ENCODE assay signal across 21 cellular contexts in genomic region chr3:4629095-4630007, GRCh38.
"Had no signal": no experiment of that assay in that cellular context is flagged by ENCODE, and none has a peak within 500 bp of the region (broad histone marks: within the 10 kb centered on the region; RNA-seq: fewer than 3 reads in every experiment).

No MANE protein-coding gene starts in this region.

- H3K27me3 Mint-ChIP-seq: stimulated activated naive B cell treated with anti-CD40 and anti-IgM and Interleukin-4, amounts not matched to agents 10 μg/mL and 1 μg/mL and 100 μg/mL, for 72 hours; T-cell had no signal

- H3K4me1 Mint-ChIP-seq: neural crest cell had no signal

- H3K4me3 ChIP-seq: mucosa of descending colon, right lobe of liver, thoracic aorta, upper lobe of left lung had no signal

- H3K36me3 Mint-ChIP-seq: activated naive CD4-positive, alpha-beta T cell treated with anti-CD3 and anti-CD28 coated beads, Interleukin-2, amount 50 U/mL, for 72 hours; WTC11 had no signal

- ATAC-seq: activated naive CD4-positive, alpha-beta T cell treated with anti-CD3 and anti-CD28 coated beads, Interleukin-2, amount 50 U/mL, for 72 hours; foreskin keratinocyte; left colon; mucosa of descending colon; stimulated activated naive B cell treated with anti-CD40 and anti-IgM and Interleukin-4, amounts not matched to agents 10 μg/mL and 1 μg/mL and 100 μg/mL, for 72 hours; T-cell; WTC11 had no signal

- H3K9me3 Mint-ChIP-seq: activated naive CD4-positive, alpha-beta T cell treated with anti-CD3 and anti-CD28 coated beads, Interleukin-2, amount 50 U/mL, for 72 hours; neural crest cell; stimulated activated naive B cell treated with anti-CD40 and anti-IgM and Interleukin-4, amounts not matched to agents 10 μg/mL and 1 μg/mL and 100 μg/mL, for 72 hours; T-cell; T-helper 2 cell treated with Interferon-gamma antibody and Interleukin-4, amounts not matched to agents 5 μg/mL and 100 μg/mL, for 36 hours; WTC11 had no signal

- H3K9me3 ChIP-seq: mucosa of descending colon, right lobe of liver, thoracic aorta, upper lobe of left lung had no signal

- H3K4me1 ChIP-seq: foreskin keratinocyte, right lobe of liver, upper lobe of left lung had no signal

- H3K4me3 Mint-ChIP-seq: neural crest cell; stimulated activated naive B cell treated with anti-CD40 and anti-IgM and Interleukin-4, amounts not matched to agents 10 μg/mL and 1 μg/mL and 100 μg/mL, for 72 hours; T-cell; T-helper 2 cell treated with Interferon-gamma antibody and Interleukin-4, amounts not matched to agents 5 μg/mL and 100 μg/mL, for 36 hours; WTC11 had no signal

- H3K27ac ChIP-seq: foreskin keratinocyte, right lobe of liver, thoracic aorta, upper lobe of left lung had no signal

- H3K27me3 ChIP-seq: foreskin keratinocyte, right lobe of liver, upper lobe of left lung had no signal

- H3K27ac Mint-ChIP-seq: activated naive CD4-positive, alpha-beta T cell treated with anti-CD3 and anti-CD28 coated beads, Interleukin-2, amount 50 U/mL, for 72 hours; T-helper 2 cell treated with Interferon-gamma antibody and Interleukin-4, amounts not matched to agents 5 μg/mL and 100 μg/mL, for 36 hours; WTC11 had no signal

- DNase-seq: activated CD4-positive, alpha-beta T cell treated with anti-CD3 and anti-CD28 coated beads for 4 hours; activated CD4-positive, alpha-beta T cell treated with anti-CD3 and anti-CD28 coated beads, Interleukin-2, amount 50 U/mL, for 48 hours; activated gamma-delta T cell; central memory CD4-positive, alpha-beta T cell; effector memory CD4-positive, alpha-beta T cell; foreskin keratinocyte; left colon; mesenchymal stem cell; mucosa of descending colon; occipital lobe; posterior cingulate gyrus; right lobe of liver; small intestine; stimulated activated naive B cell treated with anti-CD40 and anti-IgM and Interleukin-4, amounts not matched to agents 10 μg/mL and 1 μg/mL and 100 μg/mL, for 72 hours; T-cell; upper lobe of left lung had no signal

- H3K36me3 ChIP-seq: right lobe of liver, thoracic aorta had no signal
